In the genomic region with DNA sequence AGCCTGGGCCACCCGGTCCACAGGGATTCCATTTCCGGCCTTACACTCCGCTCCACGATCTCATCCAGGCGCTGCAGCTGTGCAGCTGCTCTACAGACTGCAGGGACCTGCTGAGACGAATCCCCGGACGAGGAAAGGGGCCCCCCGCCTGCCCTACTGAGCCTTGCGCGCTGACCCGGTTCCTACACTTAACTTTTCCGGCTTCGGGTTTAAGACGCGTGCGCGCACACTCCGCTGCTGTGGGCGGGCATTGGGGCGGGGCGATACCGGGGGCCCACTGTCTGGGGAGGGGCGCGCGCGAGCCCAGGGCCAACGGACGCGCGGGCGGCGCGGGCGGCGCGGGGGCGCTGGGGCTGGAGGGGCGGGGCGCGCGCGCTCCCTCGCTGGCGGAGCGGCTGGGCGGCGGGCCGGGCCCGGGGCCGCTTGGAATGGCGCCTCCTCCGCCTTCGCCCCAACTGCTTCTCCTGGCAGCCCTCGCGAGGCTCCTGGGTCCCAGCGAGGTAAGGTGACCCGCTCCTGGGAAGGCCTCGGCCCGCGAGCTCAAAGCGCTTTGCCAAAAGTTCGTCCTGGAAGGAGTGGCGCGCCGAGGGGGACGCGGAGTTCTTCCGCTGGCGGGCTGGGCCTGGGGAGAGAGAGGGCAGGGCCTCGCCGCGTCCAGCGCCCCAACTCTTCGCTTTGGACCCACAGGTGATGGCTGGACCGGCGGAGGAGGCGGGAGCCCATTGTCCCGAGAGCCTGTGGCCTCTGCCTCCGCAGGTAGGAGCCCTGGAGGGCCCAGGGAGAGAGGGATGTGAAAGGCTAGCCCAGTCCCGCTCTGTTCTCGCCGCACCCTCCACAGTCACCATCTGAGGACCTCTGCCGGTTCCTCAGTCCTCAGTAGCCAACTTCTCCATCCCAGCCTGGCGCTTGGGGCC, we compare ENCODE assay signal across 7 cellular contexts. TPM values are rescaled to one million over a fixed set of nuclear protein-coding genes. Genes with fewer than 3 reads are reported as not detected.
DNase-seq lines count a peak whose midpoint lies in the region; ATAC-seq, FAIRE-seq and TF ChIP-seq lines count a peak whose summit lies in the region.

Gene TP53I13, plus strand, starts transcription at position 371 of the 914 bp plus-strand sequence. Its CDS starts 58 bp downstream, at position 429.

- H3K9ac ChIP-seq in kidney (ENCODE audit: low read length in 2 of 2), result peak within 1 kb of the TSS; percentile 75 to 87

- no peaks in the 10 kb centered on the region for H3K9me3 ChIP-seq in kidney (ENCODE audit: control insufficient read depth in 1 of 2, low read length in 2 of 2)

- DNase-seq in NCI-H345 (lab: John Stamatoyannopoulos, UW) (peak; percentile 73), kidney (peak; percentile 96)
- peak; percentile 80 for DNase-seq in central memory CD4-positive, alpha-beta T cell
- DNase-seq in stimulated activated CD4-positive, alpha-beta T cell treated with anti-CD3 and anti-CD28 coated beads, Interleukin-1b, Interleukin-23, amount 100 ng/mL, for 24 hours (ENCODE audit: low read depth in 4 of 4, low spot score in 1 of 4), result peak in 3 of 4 experiments; percentile 71 to 91 (median 87)

- TF ChIP-seq POLR2A in GM15510 (IDR thresholded peaks at IDR 0.05; ENCODE audit: borderline replicate concordance, extremely low read depth, insufficient read length), result peak; percentile 82

- TF ChIP-seq CTCF in kidney (IDR thresholded peaks at IDR 0.05; ENCODE audit: borderline replicate concordance, extremely low read depth, insufficient read depth), result no peak

- intact Hi-C loops in kidney (cut with DNase I), result no loop called here

- H3K4me1 ChIP-seq in kidney (ENCODE audit: control insufficient read depth in 1 of 2, insufficient read depth in 1 of 2, low read depth in 1 of 2, low read length in 2 of 2), result peaks cover 11 to 16% of the 10 kb centered on the region in 2 donors

- ATAC-seq in HG02973 (IDR thresholded peaks at IDR 0.05; ENCODE audit: unreplicated experiment), result peak; percentile 30
- ATAC-seq in activated CD4-positive, CD25-positive, alpha-beta regulatory T cell treated with anti-CD3 and anti-CD28 coated beads, Interleukin-2, amount 50 U/mL, for 24 hours, result peak; percentile 55 to 56

- peak within 1 kb of the TSS; percentile 86 to 87 for H3K4me3 ChIP-seq in kidney (ENCODE audit: low read length in 2 of 2)

- H3K36me3 ChIP-seq in kidney (ENCODE audit: control insufficient read depth in 1 of 2, insufficient read depth in 2 of 2, low read length in 2 of 2), result no peaks in the 10 kb centered on the region

- peak within 1 kb of the TSS; percentile 87 to 91 for H3K27ac ChIP-seq in kidney (ENCODE audit: low read depth in 2 of 2, low read length in 2 of 2)

- no peak for FAIRE-seq in kidney (lab: Jason Lieb, UNC)

RNA-seq across cellular contexts. Expression of gene TP53I13, which starts in this region (rescaled TPM):
- total RNA-seq in kidney, result 51.6 TPM
- polyA plus RNA-seq in kidney (ENCODE audit: insufficient read depth, low read depth, low replicate concordance), result 75.5 TPM

Comparison
In these comparisons a context has a peak if more than half of its experiments do, and no peak if none do; other contexts are left out.
1. Peak in every context shown above with its lines: DNase-seq, ATAC-seq, H3K4me3 ChIP-seq and H3K27ac ChIP-seq.